ENCODE assay signal across 8 cellular contexts in the genomic region with DNA sequence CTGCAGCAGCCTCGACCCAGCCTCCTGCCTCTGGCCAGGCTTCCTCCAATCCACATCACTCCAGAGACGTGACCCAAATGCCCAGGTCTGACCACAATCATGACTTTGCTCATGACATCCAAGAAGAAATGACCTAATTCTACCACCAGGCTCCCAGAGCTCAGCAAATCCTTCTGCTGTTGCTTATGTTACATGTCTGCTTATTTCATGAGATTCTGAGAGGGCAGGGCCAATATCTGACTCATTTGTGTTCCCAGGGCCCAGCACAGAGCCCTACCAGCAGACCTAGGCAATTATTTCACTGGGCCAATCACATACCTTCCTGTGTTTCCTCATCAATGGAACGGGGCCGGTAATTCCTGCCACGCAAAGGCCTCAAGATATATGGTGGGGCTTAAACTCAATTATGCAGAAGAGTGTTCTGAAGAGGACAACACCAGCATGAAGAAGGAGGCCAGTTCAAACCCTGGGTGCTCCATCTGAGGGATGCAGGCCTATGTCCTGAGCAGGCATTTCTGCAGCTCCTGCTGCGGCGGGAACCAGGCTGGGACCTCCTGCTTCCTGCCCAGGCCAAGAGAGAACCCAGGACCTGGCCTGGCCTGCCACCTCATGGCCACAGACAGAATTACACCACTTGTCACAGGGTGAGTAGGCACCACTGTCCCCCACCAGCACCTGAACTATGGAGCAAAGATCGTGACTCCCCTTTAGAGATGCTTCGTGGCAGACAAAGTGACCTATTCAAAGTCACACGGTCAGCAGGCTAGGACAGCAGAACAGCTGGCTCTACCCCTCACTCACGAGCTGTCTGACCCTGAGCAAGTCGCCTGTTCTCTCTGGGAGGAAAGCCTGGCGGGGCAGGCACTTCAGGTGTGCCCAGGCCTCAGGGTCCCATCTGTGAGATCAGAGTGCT. TPM values are rescaled to one million over a fixed set of nuclear protein-coding genes. Genes with fewer than 3 reads are reported as not detected.
DNase-seq lines count a peak whose midpoint lies in the region; ATAC-seq and TF ChIP-seq lines count a peak whose summit lies in the region.

No MANE protein-coding gene starts in this region.

- peak overlapping the region; percentile 93 for H3K27ac ChIP-seq in SU-DHL-6 (ENCODE audit: low read depth, low read length)
- peak overlapping the region in 5 of 12 donors; percentile 13 to 84 (median 23) for H3K27ac ChIP-seq in heart left ventricle

- no peaks in the 10 kb centered on the region for H3K9me3 ChIP-seq in SU-DHL-6 (ENCODE audit: insufficient read depth, low read length)
- no peaks in the 10 kb centered on the region for H3K9me3 ChIP-seq in heart left ventricle

- peak overlapping the region; percentile 32 for H3K9ac ChIP-seq in SU-DHL-6 (ENCODE audit: low read length)

- H3K27me3 ChIP-seq in BJ (ENCODE audit: control insufficient read depth, insufficient read depth, low read length) (no peaks in the 10 kb centered on the region), SU-DHL-6 (ENCODE audit: low read length) (no peaks in the 10 kb centered on the region), heart left ventricle (no peaks in the 10 kb centered on the region)

- no peaks in the 10 kb centered on the region for H4K20me1 ChIP-seq in SU-DHL-6 (ENCODE audit: low read depth, low read length)

- H3K27me3 Mint-ChIP-seq in activated naive CD8-positive, alpha-beta T cell treated with anti-CD3 and anti-CD28 coated beads, Interleukin-2, amount 50 U/mL, for 24 hours = no peaks in the 10 kb centered on the region

- H2AFZ ChIP-seq in SU-DHL-6 (ENCODE audit: low read depth, low read length, severe bottlenecking) = no peak overlapping the region

- no peak overlapping the region for H3K4me3 ChIP-seq in BJ (ENCODE audit: low read depth, low read length)
- H3K4me3 ChIP-seq in LNCaP clone FGC (ENCODE audit: low read depth, low read length) = no peak overlapping the region
- H3K4me3 ChIP-seq in SU-DHL-6 (ENCODE audit: insufficient read depth, low read length, poor library complexity, severe bottlenecking) = no peak overlapping the region
- no peak overlapping the region for H3K4me3 ChIP-seq in heart left ventricle

- ATAC-seq in GM19351 (IDR thresholded peaks at IDR 0.05; ENCODE audit: unreplicated experiment) = peak; percentile 32
- ATAC-seq in activated naive CD8-positive, alpha-beta T cell treated with anti-CD3 and anti-CD28 coated beads, Interleukin-2, amount 50 U/mL, for 24 hours = peak; percentile 63
- ATAC-seq in heart left ventricle = peak; percentile 78 to 88 (median 87)

- WGBS in heart left ventricle, 4 donors = 48 to 60% (median 54%) methylated on average over 12 to 13 of the region's 13 CpGs

- CTCF ChIA-PET in BJ (lab: Yijun Ruan, JAX) = interaction anchor here (0.5 to 5.6 kb wide), 63 partner anchors 9 to 1178 kb away, joined by 3 to 119 read pairs (median 4); partner anchors contain the start of genes CCDC134, MEI1, SMIM45 and SNU13

- H3K9me3 Mint-ChIP-seq in activated naive CD8-positive, alpha-beta T cell treated with anti-CD3 and anti-CD28 coated beads, Interleukin-2, amount 50 U/mL, for 24 hours = no peaks in the 10 kb centered on the region

- peaks cover 18% of the 10 kb centered on the region for H3K79me2 ChIP-seq in SU-DHL-6 (ENCODE audit: insufficient read depth, low read length)

- H3K4me1 Mint-ChIP-seq in activated naive CD8-positive, alpha-beta T cell treated with anti-CD3 and anti-CD28 coated beads, Interleukin-2, amount 50 U/mL, for 24 hours = peaks cover 67% of the 10 kb centered on the region

- H3K36me3 ChIP-seq in BJ (ENCODE audit: control insufficient read depth, insufficient read depth, low read length) (no peaks in the 10 kb centered on the region; the same call in 1 of the 2 replicates), SU-DHL-6 (ENCODE audit: low read length) (peaks cover 17% of the 10 kb centered on the region), heart left ventricle (no peaks in the 10 kb centered on the region)

- peak overlapping the region; percentile 79 for H3K4me3 Mint-ChIP-seq in activated naive CD8-positive, alpha-beta T cell treated with anti-CD3 and anti-CD28 coated beads, Interleukin-2, amount 50 U/mL, for 24 hours

- peaks cover 74% of the 10 kb centered on the region for H3K36me3 Mint-ChIP-seq in activated naive CD8-positive, alpha-beta T cell treated with anti-CD3 and anti-CD28 coated beads, Interleukin-2, amount 50 U/mL, for 24 hours (ENCODE audit: low read depth)

- H3F3A ChIP-seq in SU-DHL-6 (ENCODE audit: insufficient read depth) = peaks cover 74% of the 10 kb centered on the region

- peak; percentile 92 for TF ChIP-seq CTCF in BJ (IDR thresholded peaks at IDR 0.05; ENCODE audit: insufficient read depth, low read depth, low read length)
- peak; percentile 87 for TF ChIP-seq CTCF in LNCaP clone FGC (IDR thresholded peaks at IDR 0.05; ENCODE audit: control insufficient read depth, extremely low read depth, insufficient read depth)
- TF ChIP-seq CTCF in SU-DHL-6 (IDR thresholded peaks at IDR 0.05; ENCODE audit: insufficient read depth, low read length, poor library complexity, severe bottlenecking) = peak; percentile 72
- TF ChIP-seq CTCF in heart left ventricle (IDR thresholded peaks at IDR 0.05) = peak; percentile 85 to 97 (median 93)

- H3K4me1 ChIP-seq in heart left ventricle = peaks cover 0 to 43% (median 14%) of the 10 kb centered on the region in 12 donors

- intact Hi-C loops in heart left ventricle (cut with DNase I) = loop anchor here (1.0 to 5.0 kb wide), 12 partner anchors 116 to 245 kb away; no protein-coding TSS in a partner anchor

- H3K9me2 ChIP-seq in SU-DHL-6 (replicated peaks; ENCODE audit: insufficient read depth, low read length) = no peaks in the 10 kb centered on the region

- DNase-seq in BJ (ENCODE audit: low read depth) (no peak), LNCaP clone FGC (ENCODE audit: low read depth) (peak; percentile 37), heart left ventricle (peak; percentile 80 to 91 (median 84)), pulmonary artery endothelial cell (ENCODE audit: low read depth, low spot score) (peak; percentile 33), ureter (ENCODE audit: low spot score) (peak; percentile 90)
- peak; percentile 84 for DNase-seq in activated naive CD8-positive, alpha-beta T cell treated with anti-CD3 and anti-CD28 coated beads, Interleukin-2, amount 50 U/mL, for 24 hours

- peak overlapping the region; percentile 57 for H3K4me2 ChIP-seq in SU-DHL-6 (ENCODE audit: low read depth, low read length, poor library complexity, severe bottlenecking)

- H3K27ac Mint-ChIP-seq in activated naive CD8-positive, alpha-beta T cell treated with anti-CD3 and anti-CD28 coated beads, Interleukin-2, amount 50 U/mL, for 24 hours = peak overlapping the region; percentile 100

- POLR2A ChIA-PET in BJ (lab: Charles Lee) = interaction anchor here (0.9 kb wide), 1 partner anchor 244 kb away, joined by 4 read pairs; no protein-coding TSS in a partner anchor

- TF ChIP-seq POLR2A in heart left ventricle (IDR thresholded peaks at IDR 0.05) = no peak

RNA-seq across cellular contexts. Expression of gene CENPM, which starts 5.8 kb away (rescaled TPM):
- 18.6 and 30.4 TPM in 2 replicates for polyA plus RNA-seq in BJ (2011; rRNA removed)
- 9.7 and 10.0 TPM in 2 replicates for polyA minus RNA-seq in BJ (2011; rRNA and poly(A)+ RNA removed)
- total RNA-seq in heart left ventricle = 1 to 10 TPM in 2 of 9 donors, under 1 TPM in 3, not detected in 4; 0.21 to 6.9 (median 0.52) TPM
- under 1 TPM; 0.30 to 0.79 TPM for polyA plus RNA-seq in heart left ventricle
- 22.1 and 35.4 TPM in 2 replicates for total RNA-seq in pulmonary artery endothelial cell
- total RNA-seq in ureter = 1.2 TPM

RNA-seq across cellular contexts. Expression of gene TNFRSF13C, which starts 14.5 kb away (rescaled TPM):
- polyA plus RNA-seq in BJ (2011; rRNA removed) (0.06 and 0.16 TPM in 2 replicates), heart left ventricle (under 1 TPM; 0.07 to 0.34 TPM)
- 0.10 TPM in 1 of 2 replicates, not detected in the other for polyA minus RNA-seq in BJ (2011; rRNA and poly(A)+ RNA removed)
- total RNA-seq in heart left ventricle (under 1 TPM in 8 of 9 donors, not detected in 1; 0.35 to 0.61 (median 0.44) TPM), pulmonary artery endothelial cell (0.13 TPM in 1 of 2 replicates, not detected in the other), ureter (0.36 TPM)

RNA-seq across cellular contexts. Expression of gene SHISA8, which starts 26.2 kb away (rescaled TPM):
- polyA plus RNA-seq in BJ (2011; rRNA removed) (not detected in 2 replicates), heart left ventricle (1 to 10 TPM in 1 of 2 donors, not detected in 1; 1.7 TPM)
- not detected in 2 replicates for polyA minus RNA-seq in BJ (2011; rRNA and poly(A)+ RNA removed)
- total RNA-seq in heart left ventricle (1 to 10 TPM in 4 of 9 donors, under 1 TPM in 5; 0.48 to 4.4 (median 1.00) TPM), pulmonary artery endothelial cell (not detected in 2 replicates), ureter (not detected)

RNA-seq across cellular contexts. Expression of gene SEPTIN3, which starts 28.1 kb away (rescaled TPM):
- 0.02 and 0.06 TPM in 2 replicates for polyA plus RNA-seq in BJ (2011; rRNA removed)
- 0.05 and 0.09 TPM in 2 replicates for polyA minus RNA-seq in BJ (2011; rRNA and poly(A)+ RNA removed)
- total RNA-seq in heart left ventricle = under 1 TPM in 6 of 9 donors, not detected in 3; 0.07 to 0.53 (median 0.23) TPM
- polyA plus RNA-seq in heart left ventricle = under 1 TPM; 0.03 to 0.08 TPM
- total RNA-seq in pulmonary artery endothelial cell = 0.07 TPM in 2 replicates
- 0.99 TPM for total RNA-seq in ureter

Comparison
In these comparisons a context has a peak if more than half of its experiments do, and no peak if none do; other contexts are left out.
1. ATAC-seq: peak in every context shown above with its lines; median percentile 87 in heart left ventricle; 63 in activated naive CD8-positive, alpha-beta T cell treated with anti-CD3 and anti-CD28 coated beads, Interleukin-2, amount 50 U/mL, for 24 hours; 32 in GM19351.